ENCODE assay signal across 8 cellular contexts in the genomic region with DNA sequence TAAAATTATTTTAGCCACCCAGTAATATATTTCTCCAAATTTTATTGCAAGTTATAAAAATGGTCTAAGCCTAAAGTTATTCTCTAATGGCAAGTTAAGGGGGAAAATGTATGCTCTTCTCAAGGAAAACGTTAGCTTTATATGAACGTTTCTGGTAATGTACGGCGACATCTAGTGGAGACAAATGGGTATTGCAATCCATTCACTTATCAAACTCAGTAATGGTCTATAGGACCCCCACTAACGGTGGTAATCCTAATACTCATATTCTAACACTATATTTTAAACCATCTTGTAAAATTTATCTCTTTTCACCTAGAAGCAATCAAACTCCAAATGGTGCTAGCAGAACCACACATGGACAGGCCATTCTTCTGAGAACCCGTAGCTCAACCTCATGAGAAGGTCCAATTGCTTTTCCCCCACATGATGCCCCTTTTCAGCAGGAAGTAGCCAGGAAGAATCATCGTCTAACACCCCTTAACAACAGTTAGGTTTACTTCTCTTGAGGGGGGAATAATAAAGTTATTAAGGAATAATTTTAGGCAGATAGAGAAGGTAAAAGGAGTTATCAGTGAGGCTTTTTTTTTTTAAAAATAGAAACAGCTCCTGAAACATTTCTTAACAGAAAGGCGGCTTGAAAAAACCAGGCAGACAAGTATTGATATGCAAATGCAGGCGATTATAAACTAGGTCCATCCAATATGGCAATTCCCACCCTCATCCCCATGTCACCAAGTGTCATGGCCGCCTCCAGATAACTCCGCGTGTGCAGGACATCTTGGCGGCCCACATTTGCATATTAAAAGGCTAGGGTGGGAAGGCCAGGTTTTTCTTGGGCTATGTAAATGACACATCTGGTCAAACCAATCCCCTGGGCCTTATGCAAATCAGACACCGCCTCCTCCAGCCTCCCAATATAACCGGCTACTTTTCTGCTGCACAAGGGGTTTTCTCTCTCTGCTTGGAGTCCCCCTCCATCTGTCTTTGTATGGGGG. TPM values are rescaled to one million over a fixed set of nuclear protein-coding genes. Genes with fewer than 3 reads are reported as not detected.
DNase-seq lines count a peak whose midpoint lies in the region; ATAC-seq, FAIRE-seq and TF ChIP-seq lines count a peak whose summit lies in the region.

No MANE protein-coding gene starts in this region.

- no peak overlapping the region for H3K27ac Mint-ChIP-seq in neural progenitor cell

- no peak overlapping the region for H3K4me3 ChIP-seq in neural progenitor cell

- H3K9me3 Mint-ChIP-seq in neural progenitor cell, result no peaks in the 10 kb centered on the region

- no peaks in the 10 kb centered on the region for H4K20me1 ChIP-seq in neural progenitor cell (ENCODE audit: low read depth)

- H3K36me3 ChIP-seq in neural progenitor cell, result no peaks in the 10 kb centered on the region

- H3K79me2 ChIP-seq in neural progenitor cell (ENCODE audit: low read depth), result no peaks in the 10 kb centered on the region

- H3K4me1 ChIP-seq in neural progenitor cell, result no peaks in the 10 kb centered on the region

- H3K27me3 ChIP-seq in neural progenitor cell, result no peaks in the 10 kb centered on the region

- H3K4me2 ChIP-seq in neural progenitor cell, result no peak overlapping the region

- H3K4me3 Mint-ChIP-seq in neural progenitor cell, result no peak overlapping the region

- peak; percentile 61 for ATAC-seq in GM18867 (IDR thresholded peaks at IDR 0.05; ENCODE audit: unreplicated experiment)
- no peak for ATAC-seq in HG03439 (IDR thresholded peaks at IDR 0.05; ENCODE audit: unreplicated experiment)

- no peak overlapping the region for H3K27ac ChIP-seq in neural progenitor cell

- TF ChIP-seq CTCF in neural progenitor cell (IDR thresholded peaks at IDR 0.05), result peak; percentile 84

- H3K4me1 Mint-ChIP-seq in neural progenitor cell, result no peaks in the 10 kb centered on the region

- no peak overlapping the region for H3K9ac ChIP-seq in neural progenitor cell

- DNase-seq in D341Med (ENCODE audit: low spot score), result peak; percentile 8
- peak; percentile 53 for DNase-seq in NCI-H748 treated with DMSO at 0.1 percent for 48 hours (lab: John Stamatoyannopoulos, UW)
- peak; percentile 45 for DNase-seq in neural progenitor cell (ENCODE audit: low spot score)
- DNase-seq in NK-92 (lab: John Stamatoyannopoulos, UW; ENCODE audit: unreplicated experiment), result no peak
- DNase-seq in NCI-H187 treated with DMSO at 0.1 percent for 48 hours (lab: John Stamatoyannopoulos, UW), result no peak

- no peaks in the 10 kb centered on the region for H3F3A ChIP-seq in neural progenitor cell (ENCODE audit: low read depth)

- peak; percentile 87 for FAIRE-seq in endometrium (lab: Jason Lieb, UNC)

- no peaks in the 10 kb centered on the region for H3K36me3 Mint-ChIP-seq in neural progenitor cell

- H3K9me3 ChIP-seq in neural progenitor cell (ENCODE audit: low read depth), result no peaks in the 10 kb centered on the region

- no peaks in the 10 kb centered on the region for H3K27me3 Mint-ChIP-seq in neural progenitor cell (ENCODE audit: insufficient read depth, low read depth)

- H2AFZ ChIP-seq in neural progenitor cell (replicated peaks), result no peak overlapping the region

RNA-seq across cellular contexts. Expression of gene NUDT11, which starts 35.0 kb away (rescaled TPM):
- total RNA-seq in neural progenitor cell (ENCODE audit: low replicate concordance), result 35.7 and 58.4 TPM in 2 replicates

Comparison
In these comparisons a context has a peak if more than half of its experiments do, and no peak if none do; other contexts are left out.
1. DNase-seq: peak in D341Med (single experiment), NCI-H748 treated with DMSO at 0.1 percent for 48 hours (single experiment) and neural progenitor cell (single experiment); none in NK-92 (single experiment) and NCI-H187 treated with DMSO at 0.1 percent for 48 hours (single experiment).